In the genomic region with DNA sequence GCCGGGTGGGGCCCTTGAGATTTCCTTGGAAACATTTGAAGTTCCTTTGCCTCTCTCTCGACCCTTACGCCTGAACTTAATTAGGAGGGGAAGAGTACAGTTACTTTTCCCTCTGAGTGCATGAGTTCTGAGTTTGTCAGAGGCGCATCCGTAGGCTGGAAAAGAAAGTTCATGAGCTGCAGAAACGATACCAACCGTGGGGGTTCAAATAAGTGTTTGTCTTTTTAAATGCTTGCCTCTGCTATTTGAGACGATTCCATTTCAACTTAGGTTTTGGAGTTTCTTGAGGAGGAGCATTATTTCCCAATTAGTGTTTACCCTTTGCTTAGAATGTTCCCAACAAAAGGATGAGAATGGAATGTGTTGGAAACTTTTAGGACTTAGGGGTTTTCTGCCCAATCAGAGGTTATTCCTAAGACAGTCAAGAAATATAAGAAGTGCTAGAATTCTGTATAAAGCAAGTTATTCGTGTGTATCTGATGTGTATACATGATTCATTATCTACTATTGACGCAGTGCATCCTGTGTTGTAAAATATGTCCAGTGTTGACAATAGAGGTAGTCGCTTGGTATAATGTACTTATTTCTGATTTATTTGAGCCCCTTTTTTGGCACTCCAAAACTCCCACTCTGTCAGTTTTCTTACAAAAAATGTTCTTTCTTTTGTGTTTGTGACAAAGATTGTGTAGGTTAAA, we compare ENCODE assay signal across 8 cellular contexts. TPM values are rescaled to one million over a fixed set of nuclear protein-coding genes. Genes with fewer than 3 reads are reported as not detected.
DNase-seq lines count a peak whose midpoint lies in the region; ATAC-seq, FAIRE-seq and TF ChIP-seq lines count a peak whose summit lies in the region.

No MANE protein-coding gene starts in this region.

- TF ChIP-seq CTCF in AG04450 (IDR thresholded peaks at IDR 0.05; ENCODE audit: low read depth, low read length) (no peak), GM12878 (IDR thresholded peaks at IDR 0.05 in 2 of 3, conservative IDR thresholded peaks at IDR 0.05 in 1 of 3; ENCODE audit: control insufficient read depth in 2 of 3, extremely low read depth in 1 of 3, insufficient read depth in 1 of 3, low read depth in 3 of 3, low read length in 3 of 3) (no peak), lung (IDR thresholded peaks at IDR 0.05; ENCODE audit: control extremely low read depth, extremely low read depth) (no peak), D721Med (IDR thresholded peaks at IDR 0.05; ENCODE audit: insufficient read depth, missing control alignments) (no peak)

- H3K27ac ChIP-seq in AG04450 (ENCODE audit: low read depth, low read length) (peak overlapping the region; percentile 92), GM12878 (ENCODE audit: control insufficient read depth, insufficient read depth) (peak overlapping the region; percentile 93), lung (ENCODE audit: low read depth in 1 of 2, low read length in 1 of 2) (peak overlapping the region; percentile 96), urinary bladder (ENCODE audit: low read depth) (peak overlapping the region; percentile 91)

- FAIRE-seq in GM12878 (lab: Jason Lieb, UNC) (no peak), D721Med (lab: Jason Lieb, UNC) (no peak)

- CTCF ChIA-PET in AG04450 (lab: Charles Lee), result interaction anchor here (3.1 to 5.9 kb wide), 2 partner anchors 12 to 91 kb away, joined by 11 to 57 read pairs; a partner anchor contains a TSS
- CTCF ChIA-PET in GM12878 (lab: Yijun Ruan, JAX), result interaction anchor here (1.0 to 6.2 kb wide), 7 partner anchors 7 to 53 kb away, joined by 3 to 69 read pairs (median 4); a partner anchor contains a TSS

- H3K4me3 ChIP-seq in AG04450 (ENCODE audit: low read depth, low read length) (peak overlapping the region; percentile 91), GM12878 (peak overlapping the region; percentile 86), lung (peak overlapping the region; percentile 79), urinary bladder (ENCODE audit: low read depth, low read length) (peak overlapping the region; percentile 93)

- DNase-seq in AG04450 (ENCODE audit: low read depth, low spot score), result no peak
- DNase-seq in GM12878 (ENCODE audit: low read depth, low spot score), result no peak
- no peak for DNase-seq in lung (ENCODE audit: low spot score)
- DNase-seq in SW 1271 (lab: John Stamatoyannopoulos, UW), result no peak
- DNase-seq in D721Med (ENCODE audit: insufficient read length, low spot score), result no peak

- TF ChIP-seq RAD21 in GM12878 (IDR thresholded peaks at IDR 0.05; ENCODE audit: insufficient read depth, low read depth, low read length), result no peak

- SMC1A ChIA-PET in GM12878 (lab: Charles Lee; ENCODE audit: uncharacterized antibody, unreplicated experiment), result interaction anchor here (0.7 to 8.9 kb wide), 12 partner anchors 8 to 642 kb away, joined by 3 to 77 read pairs (median 3); a partner anchor contains a TSS

- TF ChIP-seq POLR2A in GM12878 (IDR thresholded peaks at IDR 0.05; ENCODE audit: low read depth, low read length), result no peak

- TSS peak; percentile 72 for BruUV-seq in GM12878 (replicated peaks; lab: Mats Ljungman, UMichigan)

- POLR2A ChIA-PET in AG04450 (lab: Yijun Ruan, JAX) (interaction anchor here (0.6 to 1.8 kb wide), 5 partner anchors 10 to 556 kb away, joined by 3 to 25 read pairs (median 6); a partner anchor contains a TSS), GM12878 (lab: Charles Lee) (interaction anchor here (0.6 to 5.7 kb wide), 10 partner anchors 9 to 99 kb away, joined by 3 to 68 read pairs (median 6); a partner anchor contains a TSS)

- RAD21 ChIA-PET in GM12878 (lab: Charles Lee; ENCODE audit: unreplicated experiment), result interaction anchor here (0.7 to 5.3 kb wide), 14 partner anchors 9 to 100 kb away, joined by 3 to 43 read pairs (median 4); a partner anchor contains a TSS

- in situ Hi-C loops in GM12878 (cut with MboI), result no loop called here

- intact Hi-C loops in GM12878 (cut with micrococcal nuclease; ENCODE audit: unreplicated experiment), result loop anchor here (1.0 to 10.0 kb wide), 4 partner anchors 49 to 732 kb away; a partner anchor contains a TSS

- no peak for TF ChIP-seq EP300 in GM12878 (IDR thresholded peaks at IDR 0.05; ENCODE audit: borderline replicate concordance in 1 of 2, control insufficient read depth in 1 of 2, low read depth in 2 of 2, low read length in 2 of 2)

- no peaks in the 10 kb centered on the region for H3K9me3 ChIP-seq in AG04450 (ENCODE audit: control insufficient read depth, insufficient read depth, low read length)
- no peaks in the 10 kb centered on the region for H3K9me3 ChIP-seq in GM12878 (replicated peaks; ENCODE audit: control insufficient read depth, insufficient read depth, low read length)
- H3K9me3 ChIP-seq in lung (ENCODE audit: control insufficient read depth in 2 of 2, insufficient read depth in 1 of 2, low read length in 1 of 2), result no peaks in the 10 kb centered on the region

- peak; percentile 2 for ATAC-seq in GM19328 (IDR thresholded peaks at IDR 0.05; ENCODE audit: unreplicated experiment)
- ATAC-seq in HG03442 (IDR thresholded peaks at IDR 0.05; ENCODE audit: unreplicated experiment), result peak; percentile 4
- ATAC-seq in GM12878, result peak; percentile 15
- no peak for ATAC-seq in lung (ENCODE audit: insufficient read depth, low FRiP score)

- H3K36me3 ChIP-seq in GM12878 (ENCODE audit: control insufficient read depth in 2 of 2, insufficient read depth in 2 of 2, low read length in 1 of 2) (no peaks in the 10 kb centered on the region), lung (ENCODE audit: control insufficient read depth in 2 of 2, insufficient read depth in 2 of 2, low read length in 2 of 2) (peaks cover 4 to 5% of the 10 kb centered on the region in 2 donors), urinary bladder (ENCODE audit: insufficient read depth) (no peaks in the 10 kb centered on the region)

- peak overlapping the region; percentile 86 for H3K9ac ChIP-seq in GM12878 (ENCODE audit: control insufficient read depth, insufficient read depth, low read length)

- peaks cover 8% of the 10 kb centered on the region for H3K4me1 ChIP-seq in GM12878 (ENCODE audit: control insufficient read depth, insufficient read depth, low read length)
- H3K4me1 ChIP-seq in lung (ENCODE audit: control insufficient read depth in 2 of 2, insufficient read depth in 2 of 2, low read length in 2 of 2), result peaks cover 10 to 18% of the 10 kb centered on the region in 2 donors
- H3K4me1 ChIP-seq in urinary bladder (ENCODE audit: insufficient read depth), result peaks cover 3% of the 10 kb centered on the region

- H3K4me2 ChIP-seq in GM12878 (ENCODE audit: control insufficient read depth, insufficient read depth), result peak overlapping the region; percentile 88

- H3K79me2 ChIP-seq in GM12878 (ENCODE audit: control insufficient read depth, insufficient read depth, low read length), result peaks cover 39% of the 10 kb centered on the region

- WGBS in GM12878 (ENCODE audit: insufficient coverage, insufficient replicate concordance, low lambda C conversion rate, missing lambda C conversion rate), result 2% methylated on average over 11 of the region's 11 CpGs
- 2% methylated on average over 11 of the region's 11 CpGs for WGBS in lung, 2 donors
- WGBS in urinary bladder, result under 1% methylated on average over 11 of the region's 11 CpGs

- H3K27me3 ChIP-seq in AG04450 (ENCODE audit: control insufficient read depth, insufficient read depth, low read length), result no peaks in the 10 kb centered on the region
- H3K27me3 ChIP-seq in GM12878 (replicated peaks in 1 of 2; ENCODE audit: control insufficient read depth in 2 of 2, insufficient read depth in 2 of 2, low read length in 1 of 2), result no peaks in the 10 kb centered on the region
- H3K27me3 ChIP-seq in lung (ENCODE audit: control insufficient read depth, insufficient read depth), result no peaks in the 10 kb centered on the region

- peak overlapping the region; percentile 57 for H2AFZ ChIP-seq in GM12878 (ENCODE audit: control insufficient read depth, low read depth, low read length)

- H4K20me1 ChIP-seq in GM12878 (ENCODE audit: control insufficient read depth, insufficient read depth), result no peaks in the 10 kb centered on the region

RNA-seq across cellular contexts. Expression of a gene that starts 0.7 kb away (rescaled TPM):
- polyA plus RNA-seq in AG04450 (2011; rRNA removed) (19.6 and 23.8 TPM in 2 replicates), GM12878 (2011; rRNA removed) (41.7 and 57.9 TPM in 2 replicates), GM12878 (2014; fragmentation: Illumina TruSeq; extraction: Trizol) (24.5 and 31.0 TPM in 2 replicates), GM12878 (2014; fragmentation: Nextera tagmentation; extraction: Ambion mirVana) (1 to 10 TPM; 5.2 to 5.5 TPM), GM12878 (2014; rRNA removed) (15.6 and 18.0 TPM in 2 replicates), GM12878 (2016; fragmentation: Nextera tagmentation; extraction: Ambion mirVana) (1 to 10 TPM; 9.6 to 9.9 TPM), lung (1 to 10 TPM; 5.7 to 8.4 TPM), urinary bladder (9.8 TPM)
- 38.9 and 42.9 TPM in 2 replicates for polyA minus RNA-seq in AG04450 (2011; rRNA and poly(A)+ RNA removed)
- 180 and 182 TPM in 2 replicates for total RNA-seq in GM12878 (2013; cell fraction: nucleolus; rRNA removed)
- total RNA-seq in GM12878 (2014; rRNA removed) (26.8 and 31.3 TPM in 2 replicates), GM12878 (2014; rRNA removed; fragmentation: Illumina TruSeq; extraction: Trizol) (28.4 and 29.9 TPM in 2 replicates), GM12878 (2021) (21.1 and 21.2 TPM in 2 replicates), lung (10 to 100 TPM; 26.2 to 46.9 TPM), urinary bladder (57.5 TPM)
- polyA plus RNA-seq in GM12878 (2011; ENCODE audit: low read depth), result 7.8 TPM
- 18.5 and 21.3 TPM in 2 replicates for polyA plus RNA-seq in GM12878 (2011; cell fraction: cytosol; rRNA removed)
- 52.2 and 58.8 TPM in 2 replicates for polyA plus RNA-seq in GM12878 (2011; cell fraction: nucleus; rRNA removed)
- polyA plus RNA-seq in GM12878 (2012), result 9.9 and 11.6 TPM in 2 replicates
- 89.7 and 93.4 TPM in 2 replicates for polyA minus RNA-seq in GM12878 (2011; rRNA and poly(A)+ RNA removed)
- 21.1 and 26.6 TPM in 2 replicates for polyA minus RNA-seq in GM12878 (2011; cell fraction: cytosol; rRNA and poly(A)+ RNA removed)
- 90.8 and 125 TPM in 2 replicates for polyA minus RNA-seq in GM12878 (2011; cell fraction: nucleus; rRNA and poly(A)+ RNA removed)

RNA-seq across cellular contexts. Expression of a gene that starts 11.9 kb away (rescaled TPM):
- polyA plus RNA-seq in AG04450 (2011; rRNA removed) (111 and 148 TPM in 2 replicates), GM12878 (2011; rRNA removed) (114 and 164 TPM in 2 replicates), GM12878 (2014; fragmentation: Illumina TruSeq; extraction: Trizol) (54.4 and 72.1 TPM in 2 replicates), GM12878 (2014; fragmentation: Nextera tagmentation; extraction: Ambion mirVana) (10 to 100 TPM; 56.0 to 67.7 TPM), GM12878 (2014; rRNA removed) (35.8 and 46.9 TPM in 2 replicates), GM12878 (2016; fragmentation: Nextera tagmentation; extraction: Ambion mirVana) (10 to 100 TPM; 48.9 to 55.6 TPM), lung (10 to 100 TPM; 63.7 to 94.2 TPM), urinary bladder (88.4 TPM)
- polyA minus RNA-seq in AG04450 (2011; rRNA and poly(A)+ RNA removed), result 62.7 and 78.5 TPM in 2 replicates
- 79.4 and 80.2 TPM in 2 replicates for total RNA-seq in GM12878 (2013; cell fraction: nucleolus; rRNA removed)
- total RNA-seq in GM12878 (2014; rRNA removed) (39.0 and 51.9 TPM in 2 replicates), GM12878 (2014; rRNA removed; fragmentation: Illumina TruSeq; extraction: Trizol) (57.1 and 58.1 TPM in 2 replicates), GM12878 (2021) (45.4 and 46.4 TPM in 2 replicates), lung (100 to 1,000 TPM in 1 of 2 donors, 10 to 100 TPM in 1; 76.3 to 160 TPM), urinary bladder (268 TPM)
- polyA plus RNA-seq in GM12878 (2011; ENCODE audit: low read depth), result 16.3 TPM
- polyA plus RNA-seq in GM12878 (2011; cell fraction: cytosol; rRNA removed), result 45.2 and 53.2 TPM in 2 replicates
- 70.4 and 77.8 TPM in 2 replicates for polyA plus RNA-seq in GM12878 (2011; cell fraction: nucleus; rRNA removed)
- polyA plus RNA-seq in GM12878 (2012), result 17.2 and 27.7 TPM in 2 replicates
- polyA minus RNA-seq in GM12878 (2011; rRNA and poly(A)+ RNA removed), result 67.4 and 80.6 TPM in 2 replicates
- 23.7 and 25.6 TPM in 2 replicates for polyA minus RNA-seq in GM12878 (2011; cell fraction: cytosol; rRNA and poly(A)+ RNA removed)
- 41.2 and 65.1 TPM in 2 replicates for polyA minus RNA-seq in GM12878 (2011; cell fraction: nucleus; rRNA and poly(A)+ RNA removed)
